Comparison of ENCODE assay signal across 18 cellular contexts in the genomic region with DNA sequence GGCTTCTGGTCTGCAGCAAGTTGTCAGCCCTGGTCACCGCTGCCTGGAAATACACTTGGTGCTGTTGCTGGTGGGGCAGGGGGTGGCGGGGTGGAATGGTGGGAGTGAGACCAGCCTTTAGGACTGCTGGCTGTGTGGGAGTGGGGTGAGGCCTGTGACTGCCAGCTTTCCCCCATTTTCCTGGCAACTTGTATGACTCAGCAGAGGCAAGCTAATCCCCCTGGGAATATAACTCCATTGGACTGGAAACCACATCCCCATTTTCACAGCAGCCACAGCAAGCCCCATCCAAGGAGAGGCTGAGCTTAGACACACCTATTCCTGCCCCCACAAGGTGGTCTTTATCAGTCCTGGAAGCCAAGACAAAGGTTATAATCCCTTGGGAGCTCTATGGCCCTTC.
"Had no signal": no experiment of that assay in that cellular context is flagged by ENCODE, and none has a peak within 500 bp of the region (broad histone marks: within the 10 kb centered on the region; RNA-seq: fewer than 3 reads in every experiment).

No MANE protein-coding gene starts in this region.

- H3K9me3 ChIP-seq: neutrophil, tibial nerve had no signal

- DNase-seq: activated B cell treated with CpG ODN at 0.5 μM for 24 hours; activated CD4-positive, alpha-beta T cell treated with anti-CD3 and anti-CD28 coated beads, Interleukin-2, amount 10 ng/mL, durations not matched to agents 24 days and 14 days; activated naive CD4-positive, alpha-beta T cell treated with Interleukin-2 at 50 U/mL for 16 hours; activated naive CD8-positive, alpha-beta T cell treated with anti-CD3 and anti-CD28 coated beads, Interleukin-2, amount 50 U/mL, for 24 hours; glutamatergic neuron; left cardiac atrium; midbrain; naive B cell; right cardiac atrium had no signal

- H3K27ac ChIP-seq: neutrophil, tibial nerve had no signal

- H3K9me3 Mint-ChIP-seq: activated naive CD8-positive, alpha-beta T cell treated with anti-CD3 and anti-CD28 coated beads, Interleukin-2, amount 50 U/mL, for 24 hours; stimulated activated memory B cell treated with anti-CD40 and anti-IgM and Interleukin-4, amounts not matched to agents 10 μg/mL and 1 μg/mL and 100 μg/mL, for 72 hours; T-helper 1 cell treated with Interleukin-12 subunit alpha and Interleukin-12 subunit beta and Interleukin-4 antibody, amounts not matched to agents 30 μg/mL and 1 μg/mL, for 36 hours had no signal

- H3K27ac Mint-ChIP-seq: activated B cell treated with CpG ODN at 0.5 μM for 24 hours; activated CD4-positive, alpha-beta T cell treated with anti-CD3 and anti-CD28 coated beads, Interleukin-2, amount 10 ng/mL, durations not matched to agents 24 days and 14 days; activated naive CD8-positive, alpha-beta T cell treated with anti-CD3 and anti-CD28 coated beads, Interleukin-2, amount 50 U/mL, for 24 hours; activated T-helper 1 cell treated with anti-CD3 and anti-CD28 coated beads, Interleukin-12 subunit alpha, Interleukin-12 subunit beta, Interleukin-2, Interleukin-4 antibody, amounts not matched to agents 30 ng/mL and 10 ng/mL and 1 ng/mL, durations not matched to agents 14 hours and 24 hours and 36 hours; dendritic cell treated with granulocyte-macrophage colony-stimulating factor and Interleukin-4, amounts not matched to agents 40 ng/mL and 50 ng/mL, for 4 days; naive B cell; stimulated activated memory B cell treated with anti-CD40 and anti-IgM and Interleukin-4, amounts not matched to agents 10 μg/mL and 1 μg/mL and 100 μg/mL, for 72 hours; T-helper 1 cell treated with Interleukin-12 subunit alpha and Interleukin-12 subunit beta and Interleukin-4 antibody, amounts not matched to agents 30 μg/mL and 1 μg/mL, for 36 hours had no signal

- H3K36me3 Mint-ChIP-seq: naive B cell; stimulated activated memory B cell treated with anti-CD40 and anti-IgM and Interleukin-4, amounts not matched to agents 10 μg/mL and 1 μg/mL and 100 μg/mL, for 72 hours had no signal

- ATAC-seq: activated naive CD8-positive, alpha-beta T cell treated with anti-CD3 and anti-CD28 coated beads, Interleukin-2, amount 50 U/mL, for 24 hours; left cardiac atrium; right cardiac atrium; stimulated activated memory B cell treated with anti-CD40 and anti-IgM and Interleukin-4, amounts not matched to agents 10 μg/mL and 1 μg/mL and 100 μg/mL, for 72 hours had no signal

- H3K36me3 ChIP-seq: neutrophil, tibial nerve had no signal

- H3K4me1 Mint-ChIP-seq: activated B cell treated with CpG ODN at 0.5 μM for 24 hours; activated CD4-positive, alpha-beta T cell treated with anti-CD3 and anti-CD28 coated beads, Interleukin-2, amount 10 ng/mL, durations not matched to agents 24 days and 14 days; activated naive CD8-positive, alpha-beta T cell treated with anti-CD3 and anti-CD28 coated beads, Interleukin-2, amount 50 U/mL, for 24 hours; central memory CD8-positive, alpha-beta T cell; naive B cell; stimulated activated memory B cell treated with anti-CD40 and anti-IgM and Interleukin-4, amounts not matched to agents 10 μg/mL and 1 μg/mL and 100 μg/mL, for 72 hours had no signal

- H3K27me3 Mint-ChIP-seq: activated B cell treated with CpG ODN at 0.5 μM for 24 hours; activated CD4-positive, alpha-beta T cell treated with anti-CD3 and anti-CD28 coated beads, Interleukin-2, amount 10 ng/mL, durations not matched to agents 24 days and 14 days; activated naive CD8-positive, alpha-beta T cell treated with anti-CD3 and anti-CD28 coated beads, Interleukin-2, amount 50 U/mL, for 24 hours; central memory CD8-positive, alpha-beta T cell; dendritic cell treated with granulocyte-macrophage colony-stimulating factor and Interleukin-4, amounts not matched to agents 40 ng/mL and 50 ng/mL, for 4 days; naive B cell; stimulated activated memory B cell treated with anti-CD40 and anti-IgM and Interleukin-4, amounts not matched to agents 10 μg/mL and 1 μg/mL and 100 μg/mL, for 72 hours had no signal

- H3K27me3 ChIP-seq: neutrophil, tibial nerve had no signal

- H3K4me3 ChIP-seq: lung, smooth muscle cell, tibial nerve had no signal

- H3K4me3 Mint-ChIP-seq: activated B cell treated with CpG ODN at 0.5 μM for 24 hours; activated CD4-positive, alpha-beta T cell treated with anti-CD3 and anti-CD28 coated beads, Interleukin-2, amount 10 ng/mL, durations not matched to agents 24 days and 14 days; activated naive CD8-positive, alpha-beta T cell treated with anti-CD3 and anti-CD28 coated beads, Interleukin-2, amount 50 U/mL, for 24 hours; activated T-helper 1 cell treated with anti-CD3 and anti-CD28 coated beads, Interleukin-12 subunit alpha, Interleukin-12 subunit beta, Interleukin-2, Interleukin-4 antibody, amounts not matched to agents 30 ng/mL and 10 ng/mL and 1 ng/mL, durations not matched to agents 14 hours and 24 hours and 36 hours; central memory CD8-positive, alpha-beta T cell; dendritic cell treated with granulocyte-macrophage colony-stimulating factor and Interleukin-4, amounts not matched to agents 40 ng/mL and 50 ng/mL, for 4 days; naive B cell; stimulated activated memory B cell treated with anti-CD40 and anti-IgM and Interleukin-4, amounts not matched to agents 10 μg/mL and 1 μg/mL and 100 μg/mL, for 72 hours; T-helper 1 cell treated with Interleukin-12 subunit alpha and Interleukin-12 subunit beta and Interleukin-4 antibody, amounts not matched to agents 30 μg/mL and 1 μg/mL, for 36 hours had no signal

- H3K4me1 ChIP-seq: tibial nerve had no signal
